8 cellular contexts compared by ENCODE assay signal in the genomic region with DNA sequence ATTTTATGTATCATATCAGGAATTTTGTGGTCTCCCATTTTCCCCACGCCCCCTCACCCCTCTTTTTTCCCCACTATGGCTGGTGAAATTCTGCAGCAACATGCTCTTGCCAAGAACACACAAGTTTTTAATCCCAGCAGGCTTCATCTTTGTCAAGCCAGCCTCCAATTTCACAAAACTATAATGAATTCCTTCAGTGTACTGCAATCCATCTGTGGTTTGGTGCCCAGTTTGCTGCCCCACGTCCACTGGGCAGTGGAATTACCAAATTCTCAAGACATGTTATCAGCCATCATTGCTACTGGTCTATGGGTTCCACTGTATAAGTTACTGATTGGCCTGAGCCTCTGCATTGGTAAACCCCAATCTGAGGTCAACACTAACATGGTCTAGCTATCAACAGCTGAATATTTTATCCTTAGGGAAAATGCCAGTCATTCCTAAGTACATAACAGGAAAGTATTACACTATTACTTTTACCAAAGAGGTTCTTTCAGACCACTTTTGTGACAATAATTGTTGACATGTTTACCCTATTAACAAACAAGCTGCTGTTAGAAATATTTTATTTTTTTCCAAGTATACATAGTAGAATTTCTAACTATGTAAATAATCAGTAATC. TPM values are rescaled to one million over a fixed set of nuclear protein-coding genes. Genes with fewer than 3 reads are reported as not detected.
A peak's percentile ranks its signal among the peaks of the same experiment; 100 is the strongest.
DNase-seq lines count a peak whose midpoint lies in the region; ATAC-seq and TF ChIP-seq lines count a peak whose summit lies in the region.

No MANE protein-coding gene starts in this region.

- H3K9me3 ChIP-seq in A673 (ENCODE audit: low read depth, low read length, poor library complexity, severe bottlenecking): no peaks in the 10 kb centered on the region

- peak overlapping the region; percentile 75 for H2AFZ ChIP-seq in KMS-11 (ENCODE audit: low read depth)

- H4K20me1 ChIP-seq in KMS-11 (ENCODE audit: insufficient read depth): peaks cover 23% of the 10 kb centered on the region

- POLR2A ChIA-PET in A673 (lab: Charles Lee; ENCODE audit: low non-redundant PET): no interaction called here

- H3K4me3 Mint-ChIP-seq in dendritic cell treated with granulocyte-macrophage colony-stimulating factor and Interleukin-4, amounts not matched to agents 40 ng/mL and 50 ng/mL, for 4 days: no peak overlapping the region
- H3K4me3 Mint-ChIP-seq in nephron progenitor cell: peak overlapping the region; percentile 30

- H3K4me1 Mint-ChIP-seq in dendritic cell treated with granulocyte-macrophage colony-stimulating factor and Interleukin-4, amounts not matched to agents 40 ng/mL and 50 ng/mL, for 4 days (ENCODE audit: low read depth): peaks cover 41% of the 10 kb centered on the region
- H3K4me1 Mint-ChIP-seq in nephron progenitor cell: peaks cover 26% of the 10 kb centered on the region

- H3K27me3 ChIP-seq in A673 (replicated peaks; ENCODE audit: insufficient read depth, low read depth, low read length, poor library complexity) (no peaks in the 10 kb centered on the region), KMS-11 (ENCODE audit: insufficient read depth, low read depth) (no peaks in the 10 kb centered on the region)

- BruUV-seq in A673 (replicated peaks; lab: Mats Ljungman, UMichigan): no TSS peak

- peak overlapping the region; percentile 69 for H3K9ac ChIP-seq in KMS-11

- H3K36me3 ChIP-seq in A673 (ENCODE audit: insufficient read depth, low read length, poor library complexity, severe bottlenecking) (no peaks in the 10 kb centered on the region), KMS-11 (ENCODE audit: insufficient read depth) (no peaks in the 10 kb centered on the region)

- peaks cover 31% of the 10 kb centered on the region for H3K36me3 Mint-ChIP-seq in dendritic cell treated with granulocyte-macrophage colony-stimulating factor and Interleukin-4, amounts not matched to agents 40 ng/mL and 50 ng/mL, for 4 days (ENCODE audit: low read depth)
- H3K36me3 Mint-ChIP-seq in nephron progenitor cell (ENCODE audit: low read depth): no peaks in the 10 kb centered on the region

- H3K27ac ChIP-seq in A673 (ENCODE audit: low read depth, low read length, poor library complexity, severe bottlenecking) (peak overlapping the region; percentile 90), KMS-11 (peak overlapping the region; percentile 84)

- CTCF ChIA-PET in A673 (lab: Charles Lee): no interaction called here

- H3K79me2 ChIP-seq in KMS-11 (ENCODE audit: insufficient read depth, low read depth): peaks cover 33% of the 10 kb centered on the region

- DNase-seq in A673 (ENCODE audit: low spot score): no peak
- no peak for DNase-seq in nephron progenitor cell
- DNase-seq in LoVo (ENCODE audit: low spot score): no peak
- no peak for DNase-seq in medulla oblongata (ENCODE audit: extremely low spot score)
- no peak for DNase-seq in activated CD8-positive, alpha-beta memory T cell treated with anti-CD3 and anti-CD28 coated beads, Interleukin-2, amount 50 U/mL, for 48 hours

- intact Hi-C loops in A673 (cut with micrococcal nuclease; ENCODE audit: unreplicated experiment): no loop called here
- intact Hi-C loops in dendritic cell treated with granulocyte-macrophage colony-stimulating factor and Interleukin-4, amounts not matched to agents 40 ng/mL and 50 ng/mL, for 4 days (cut with micrococcal nuclease): loop anchor here (5.0 kb wide), 1 partner anchor 37 kb away; no protein-coding TSS in a partner anchor

- peak overlapping the region; percentile 99 for H3K27ac Mint-ChIP-seq in dendritic cell treated with granulocyte-macrophage colony-stimulating factor and Interleukin-4, amounts not matched to agents 40 ng/mL and 50 ng/mL, for 4 days
- H3K27ac Mint-ChIP-seq in nephron progenitor cell: no peak overlapping the region

- H3K9me3 Mint-ChIP-seq in dendritic cell treated with granulocyte-macrophage colony-stimulating factor and Interleukin-4, amounts not matched to agents 40 ng/mL and 50 ng/mL, for 4 days: no peaks in the 10 kb centered on the region
- no peaks in the 10 kb centered on the region for H3K9me3 Mint-ChIP-seq in nephron progenitor cell

- H3K4me2 ChIP-seq in KMS-11: peak overlapping the region; percentile 97

- no peak overlapping the region for H3K4me3 ChIP-seq in A673 (ENCODE audit: low read depth, low read length, poor library complexity, severe bottlenecking)
- no peak overlapping the region for H3K4me3 ChIP-seq in KMS-11 (IDR thresholded peaks at IDR 0.05; ENCODE audit: insufficient read depth, low read depth, low read length)

- TF ChIP-seq CTCF in A673 (conservative IDR thresholded peaks at IDR 0.05; ENCODE audit: low read depth, low read length) (no peak), KMS-11 (conservative IDR thresholded peaks at IDR 0.05; ENCODE audit: low read depth, low read length) (no peak), nephron progenitor cell (IDR thresholded peaks at IDR 0.05) (no peak)

- H3K4me1 ChIP-seq in A673 (ENCODE audit: insufficient read depth, low read length, poor library complexity, severe bottlenecking) (peaks cover 20% of the 10 kb centered on the region), KMS-11 (ENCODE audit: low read depth, poor library complexity, severe bottlenecking) (peaks cover 36% of the 10 kb centered on the region)

- no peak for ATAC-seq in HG03139 (IDR thresholded peaks at IDR 0.05; ENCODE audit: unreplicated experiment)

- no peaks in the 10 kb centered on the region for H3K27me3 Mint-ChIP-seq in dendritic cell treated with granulocyte-macrophage colony-stimulating factor and Interleukin-4, amounts not matched to agents 40 ng/mL and 50 ng/mL, for 4 days
- H3K27me3 Mint-ChIP-seq in nephron progenitor cell (ENCODE audit: low read depth, poor library complexity): no peaks in the 10 kb centered on the region

RNA-seq across cellular contexts. Expression of a gene that starts 1.7 kb away (rescaled TPM):
- total RNA-seq in A673 (2021): 168 and 174 TPM in 2 replicates
